ENCODE assay signal across 9 cellular contexts in genomic region chr4:184126800-184127199, GRCh38.
"Had no signal": no experiment of that assay in that cellular context is flagged by ENCODE, and none has a peak within 500 bp of the region (broad histone marks: within the 10 kb centered on the region; RNA-seq: fewer than 3 reads in every experiment).

No MANE protein-coding gene starts in this region.

- H3K4me2 ChIP-seq: KMS-11 had no signal

- H3K4me1 Mint-ChIP-seq: IgD-negative memory B cell had no signal

- ATAC-seq: HepG2, K562 had no signal

- H3K4me3 ChIP-seq: K562 had no signal

- H3K27ac Mint-ChIP-seq: IgD-negative memory B cell had no signal

- FAIRE-seq: HepG2, HTR-8/SVneo, K562 had no signal

- H3K9ac ChIP-seq: KMS-11 had no signal

- H3K36me3 Mint-ChIP-seq: IgD-negative memory B cell had no signal

- H3K27ac ChIP-seq: HL-60, KMS-11 had no signal

- DNase-seq: IMR-90, KBM-7, KG1 had no signal

- H3K4me3 Mint-ChIP-seq: IgD-negative memory B cell had no signal
